In the genomic region with DNA sequence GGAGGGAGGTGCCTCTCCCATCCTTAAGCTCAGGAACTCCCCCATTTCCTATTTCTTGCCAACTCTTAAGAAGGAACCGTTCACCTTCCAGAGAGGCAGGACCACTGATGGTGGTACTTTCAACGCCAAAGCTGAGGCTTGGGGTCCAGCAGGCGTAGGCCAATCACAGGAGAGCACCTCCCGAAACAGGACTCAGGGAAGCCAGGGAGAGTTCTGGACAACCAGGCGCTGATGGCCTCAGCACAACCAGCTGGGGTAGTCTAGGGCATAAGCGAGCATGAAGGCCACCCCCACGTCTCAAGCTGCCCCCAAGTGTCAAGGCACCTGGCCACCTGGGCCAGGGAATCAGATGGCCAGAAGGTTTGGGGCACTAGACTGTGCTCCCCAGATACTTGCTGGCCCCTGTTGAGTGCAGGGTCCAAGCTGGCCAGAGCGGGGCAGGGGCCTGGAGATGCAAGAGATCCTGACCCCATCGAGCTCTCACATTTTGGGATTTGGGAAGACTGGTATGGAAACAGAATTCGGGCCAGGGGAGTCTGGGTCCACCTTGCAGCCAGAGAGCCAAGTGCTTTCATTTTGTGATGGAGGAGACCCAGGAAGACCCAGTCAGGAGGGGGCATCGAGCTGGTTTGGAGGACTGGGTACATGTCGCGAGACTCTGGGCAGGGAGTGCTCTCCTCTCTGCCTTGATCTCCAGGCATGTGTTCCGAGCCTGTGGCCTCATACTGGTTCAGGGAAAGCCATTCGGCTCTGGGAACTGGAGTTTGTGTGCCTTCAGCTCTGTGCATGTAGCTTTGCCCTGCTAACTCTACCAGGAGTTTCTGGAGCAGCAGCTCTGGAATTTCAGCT, we compare ENCODE assay signal across 13 cellular contexts. TPM values are rescaled to one million over a fixed set of nuclear protein-coding genes. Genes with fewer than 3 reads are reported as not detected.
DNase-seq lines count a peak whose midpoint lies in the region; ATAC-seq, FAIRE-seq and TF ChIP-seq lines count a peak whose summit lies in the region.
"Had no signal": no experiment of that assay in that cellular context is flagged by ENCODE, and none has a peak within 500 bp of the region (broad histone marks: within the 10 kb centered on the region; RNA-seq: fewer than 3 reads in every experiment).

No MANE protein-coding gene starts in this region.

- H3K27me3 ChIP-seq in DOHH2 (ENCODE audit: control insufficient read depth, low read length): no peaks in the 10 kb centered on the region
- H3K27me3 ChIP-seq in H1 (replicated peaks in 1 of 4; ENCODE audit: control insufficient read depth in 3 of 4, extremely low read depth in 1 of 4, insufficient read depth in 3 of 4, low read length in 3 of 4): no peaks in the 10 kb centered on the region; a peak in 1 of 7 replicates

- peaks cover 3% of the 10 kb centered on the region; the same call in 1 of the 2 replicates for H3K9me3 ChIP-seq in DOHH2 (ENCODE audit: control insufficient read depth, insufficient read depth, low read length)
- no peaks in the 10 kb centered on the region; a peak in 1 of 4 replicates for H3K9me3 ChIP-seq in H1 (ENCODE audit: insufficient read depth in 2 of 2, low read depth in 1 of 2, low read length in 1 of 2)
- peaks cover 0 to 3% of the 10 kb centered on the region in 2 donors for H3K9me3 ChIP-seq in kidney (ENCODE audit: control insufficient read depth in 1 of 2, low read length in 2 of 2)

- no peaks in the 10 kb centered on the region for H3K79me1 ChIP-seq in H1 (ENCODE audit: low read depth, low read length)

- TF ChIP-seq EP300 in H1 (IDR thresholded peaks at IDR 0.05; ENCODE audit: borderline replicate concordance in 1 of 2, low read depth in 2 of 2, low read length in 2 of 2): no peak

- H3K23ac ChIP-seq in H1 (ENCODE audit: insufficient read length): no peak overlapping the region

- no peaks in the 10 kb centered on the region for H3F3A ChIP-seq in DOHH2 (ENCODE audit: control insufficient read depth, insufficient read depth)

- no peak for TF ChIP-seq CTCF in DOHH2 (IDR thresholded peaks at IDR 0.05; ENCODE audit: low read depth, low read length, poor library complexity, severe bottlenecking)
- no peak for TF ChIP-seq CTCF in H1 (IDR thresholded peaks at IDR 0.05; ENCODE audit: control extremely low read depth in 1 of 3, insufficient read depth in 1 of 3, low read depth in 1 of 3, low read length in 3 of 3)
- no peak for TF ChIP-seq CTCF in kidney (IDR thresholded peaks at IDR 0.05; ENCODE audit: borderline replicate concordance, extremely low read depth, insufficient read depth)

- H3K27ac ChIP-seq in DOHH2 (ENCODE audit: low read depth, low read length) (no peak overlapping the region), H1 (ENCODE audit: low read depth, low read length) (no peak overlapping the region), kidney (ENCODE audit: low read depth in 2 of 2, low read length in 2 of 2) (no peak overlapping the region)

- no peak overlapping the region for H4K5ac ChIP-seq in H1 (ENCODE audit: insufficient read length, low read depth, low read length)

- H3K9ac ChIP-seq in H1 (replicated peaks in 1 of 4; ENCODE audit: extremely low read depth in 1 of 4, low read depth in 3 of 4, low read length in 3 of 4) (no peak overlapping the region), kidney (ENCODE audit: low read length in 2 of 2) (no peak overlapping the region)

- DNase-seq in activated CD4-positive, alpha-beta T cell treated with anti-CD3 and anti-CD28 coated beads, Interleukin-2, amount 10 ng/mL, durations not matched to agents 7 days and 5 days: peak; percentile 59
- no peak for DNase-seq in H1 (ENCODE audit: low read depth in 1 of 2, low spot score in 2 of 2)
- peak in 1 of 2 donors; percentile 73 for DNase-seq in stimulated activated effector memory CD8-positive, alpha-beta T cell treated with anti-CD3 and anti-CD28 coated beads, Interleukin-12 subunit alpha, Interleukin-12 subunit beta, amount 100 ng/mL, for 72 hours (ENCODE audit: low spot score in 2 of 2)
- no peak for DNase-seq in NCI-H1105 treated with DMSO at 0.1 percent for 48 hours (lab: John Stamatoyannopoulos, UW)
- no peak for DNase-seq in kidney
- DNase-seq: C1 segment of cervical spinal cord, left cardiac atrium had no signal

- no peaks in the 10 kb centered on the region for H4K20me1 ChIP-seq in DOHH2 (ENCODE audit: control insufficient read depth, insufficient read depth, low read depth, low read length)
- no peaks in the 10 kb centered on the region for H4K20me1 ChIP-seq in H1 (replicated peaks in 1 of 2; ENCODE audit: control insufficient read depth in 1 of 2, insufficient read depth in 2 of 2, low read length in 2 of 2)

- H2BK5ac ChIP-seq in H1 (ENCODE audit: low read depth, low read length): no peak overlapping the region

- no peak overlapping the region for H3K4ac ChIP-seq in H1 (replicated peaks; ENCODE audit: insufficient read length, low read depth, low read length)

- H3K9me2 ChIP-seq in DOHH2 (replicated peaks; ENCODE audit: control insufficient read depth, low read length): no peaks in the 10 kb centered on the region

- H2BK12ac ChIP-seq in H1 (ENCODE audit: low read depth, low read length): no peak overlapping the region

- 92% methylated on average over 13 of the region's 15 CpGs; no CpG with 5 or more reads in 1 of the 2 experiments for WGBS in H1 (ENCODE audit: extremely low coverage in 1 of 2, insufficient coverage in 1 of 2, insufficient read length in 1 of 2, insufficient replicate concordance in 2 of 2, low coverage in 1 of 2, low lambda C conversion rate in 2 of 2, missing lambda C conversion rate in 1 of 2), 2 experiments

- H3K14ac ChIP-seq in H1 (ENCODE audit: insufficient read length): no peak overlapping the region

- peak overlapping the region; percentile 4; the same call in 1 of the 2 replicates for H4K8ac ChIP-seq in H1 (ENCODE audit: extremely low read depth, insufficient read depth, low read length)

- POLR2A ChIA-PET in activated CD4-positive, alpha-beta T cell treated with anti-CD3 and anti-CD28 coated beads, Interleukin-2, amount 10 ng/mL, durations not matched to agents 7 days and 5 days (lab: Charles Lee): interaction anchor here (0.6 to 0.9 kb wide), 2 partner anchors 93 to 103 kb away, joined by 3 to 4 read pairs; no protein-coding TSS in a partner anchor
- POLR2A ChIA-PET in H1 (lab: Charles Lee; ENCODE audit: partially characterized antibody): interaction anchor here (0.6 kb wide), 1 partner anchor 218 kb away, joined by 4 read pairs; no protein-coding TSS in a partner anchor

- H3K4me2 ChIP-seq in DOHH2 (ENCODE audit: low read length): peak overlapping the region; percentile 61
- no peak overlapping the region for H3K4me2 ChIP-seq in H1 (ENCODE audit: insufficient read depth in 1 of 2, low read depth in 2 of 2, low read length in 2 of 2)

- peaks cover 41% of the 10 kb centered on the region for H3K4me1 Mint-ChIP-seq in activated CD4-positive, alpha-beta T cell treated with anti-CD3 and anti-CD28 coated beads, Interleukin-2, amount 10 ng/mL, durations not matched to agents 7 days and 5 days
- H3K4me1 Mint-ChIP-seq in stimulated activated effector memory CD8-positive, alpha-beta T cell treated with anti-CD3 and anti-CD28 coated beads, Interleukin-12 subunit alpha, Interleukin-12 subunit beta, amount 100 ng/mL, for 72 hours: peaks cover 45% of the 10 kb centered on the region

- H2BK15ac ChIP-seq in H1 (ENCODE audit: low read length): no peak overlapping the region

- H3K4me3 ChIP-seq in DOHH2 (ENCODE audit: low read length): peak overlapping the region; percentile 63
- no peak overlapping the region for H3K4me3 ChIP-seq in H1 (ENCODE audit: extremely low read depth in 1 of 4, insufficient read depth in 2 of 4, low read depth in 3 of 4, low read length in 4 of 4)
- H3K4me3 ChIP-seq in kidney (ENCODE audit: low read length in 2 of 2): no peak overlapping the region

- peak overlapping the region; percentile 83 for H3K27ac Mint-ChIP-seq in activated CD4-positive, alpha-beta T cell treated with anti-CD3 and anti-CD28 coated beads, Interleukin-2, amount 10 ng/mL, durations not matched to agents 7 days and 5 days
- peak overlapping the region; percentile 98 for H3K27ac Mint-ChIP-seq in stimulated activated effector memory CD8-positive, alpha-beta T cell treated with anti-CD3 and anti-CD28 coated beads, Interleukin-12 subunit alpha, Interleukin-12 subunit beta, amount 100 ng/mL, for 72 hours

- intact Hi-C loops in kidney (cut with DNase I): no loop called here

- no peak for TF ChIP-seq RAD21 in H1 (IDR thresholded peaks at IDR 0.05 in 1 of 2, conservative IDR thresholded peaks at IDR 0.05 in 1 of 2; ENCODE audit: low read depth in 2 of 2, low read length in 2 of 2)

- FAIRE-seq in H1 (lab: Jason Lieb, UNC): no peak
- FAIRE-seq in kidney (lab: Jason Lieb, UNC): no peak
- FAIRE-seq: G401.6 had no signal

- H4K91ac ChIP-seq in H1 (replicated peaks; ENCODE audit: insufficient read length, low read length): no peak overlapping the region

- H3K27me3 Mint-ChIP-seq in activated CD4-positive, alpha-beta T cell treated with anti-CD3 and anti-CD28 coated beads, Interleukin-2, amount 10 ng/mL, durations not matched to agents 7 days and 5 days: peaks cover 3% of the 10 kb centered on the region

- no peak overlapping the region for H2BK20ac ChIP-seq in H1 (ENCODE audit: low read length)

- ATAC-seq in stimulated activated effector memory CD8-positive, alpha-beta T cell treated with anti-CD3 and anti-CD28 coated beads, Interleukin-12 subunit alpha, Interleukin-12 subunit beta, amount 100 ng/mL, for 72 hours: peak; percentile 58
- no peak for ATAC-seq in GM19328 (IDR thresholded peaks at IDR 0.05; ENCODE audit: unreplicated experiment)
- ATAC-seq in HG02642 (IDR thresholded peaks at IDR 0.05; ENCODE audit: poor library complexity, unreplicated experiment): no peak

- peaks cover 7% of the 10 kb centered on the region for H3K9me3 Mint-ChIP-seq in activated CD4-positive, alpha-beta T cell treated with anti-CD3 and anti-CD28 coated beads, Interleukin-2, amount 10 ng/mL, durations not matched to agents 7 days and 5 days
- H3K9me3 Mint-ChIP-seq in stimulated activated effector memory CD8-positive, alpha-beta T cell treated with anti-CD3 and anti-CD28 coated beads, Interleukin-12 subunit alpha, Interleukin-12 subunit beta, amount 100 ng/mL, for 72 hours: no peaks in the 10 kb centered on the region

- H3K23me2 ChIP-seq in H1 (ENCODE audit: low read depth, low read length): no peaks in the 10 kb centered on the region

- no peak overlapping the region for H2AFZ ChIP-seq in H1 (ENCODE audit: low read length)

- H2BK120ac ChIP-seq in H1 (replicated peaks; ENCODE audit: low read depth, low read length): no peak overlapping the region

- H2AK5ac ChIP-seq in H1 (ENCODE audit: low read depth, low read length): no peak overlapping the region

- no peak for TF ChIP-seq POLR2A in H1 (IDR thresholded peaks at IDR 0.05; ENCODE audit: control extremely low read depth in 1 of 2, low read depth in 2 of 2, low read length in 2 of 2)

- no peak overlapping the region for H3K56ac ChIP-seq in H1 (replicated peaks; ENCODE audit: insufficient read length, low read depth, low read length)

- H3K36me3 ChIP-seq in DOHH2 (ENCODE audit: control insufficient read depth, low read length) (no peaks in the 10 kb centered on the region), H1 (ENCODE audit: control insufficient read depth in 2 of 4, insufficient read depth in 4 of 4, low read length in 3 of 4) (no peaks in the 10 kb centered on the region), kidney (ENCODE audit: control insufficient read depth in 1 of 2, insufficient read depth in 2 of 2, low read length in 2 of 2) (no peaks in the 10 kb centered on the region)

- CTCF ChIA-PET in activated CD4-positive, alpha-beta T cell treated with anti-CD3 and anti-CD28 coated beads, Interleukin-2, amount 10 ng/mL, durations not matched to agents 7 days and 5 days (lab: Charles Lee): interaction anchor here (1.1 to 3.1 kb wide), 8 partner anchors 10 to 322 kb away, joined by 3 to 12 read pairs (median 4); partner anchors contain the start of gene VWCE
- CTCF ChIA-PET in H1 (lab: Charles Lee; ENCODE audit: partially characterized antibody): interaction anchor here (0.6 to 2.7 kb wide), 9 partner anchors 10 to 229 kb away, joined by 3 to 9 read pairs (median 3); no protein-coding TSS in a partner anchor

- no peaks in the 10 kb centered on the region for H3K79me2 ChIP-seq in DOHH2 (ENCODE audit: control insufficient read depth, low read length)
- H3K79me2 ChIP-seq in H1 (ENCODE audit: control insufficient read depth in 1 of 2, insufficient read depth in 2 of 2, low read length in 2 of 2): no peaks in the 10 kb centered on the region

- H3K36me3 Mint-ChIP-seq in activated CD4-positive, alpha-beta T cell treated with anti-CD3 and anti-CD28 coated beads, Interleukin-2, amount 10 ng/mL, durations not matched to agents 7 days and 5 days (ENCODE audit: low read depth): peaks cover 53% of the 10 kb centered on the region
- H3K36me3 Mint-ChIP-seq in stimulated activated effector memory CD8-positive, alpha-beta T cell treated with anti-CD3 and anti-CD28 coated beads, Interleukin-12 subunit alpha, Interleukin-12 subunit beta, amount 100 ng/mL, for 72 hours: peaks cover 49% of the 10 kb centered on the region

- peak overlapping the region; percentile 79 for H3K4me3 Mint-ChIP-seq in activated CD4-positive, alpha-beta T cell treated with anti-CD3 and anti-CD28 coated beads, Interleukin-2, amount 10 ng/mL, durations not matched to agents 7 days and 5 days
- H3K4me3 Mint-ChIP-seq in stimulated activated effector memory CD8-positive, alpha-beta T cell treated with anti-CD3 and anti-CD28 coated beads, Interleukin-12 subunit alpha, Interleukin-12 subunit beta, amount 100 ng/mL, for 72 hours: peak overlapping the region; percentile 86

- no peak overlapping the region for H3K18ac ChIP-seq in H1 (ENCODE audit: extremely low read depth, low read length)

- H3K4me1 ChIP-seq in DOHH2 (ENCODE audit: control insufficient read depth, low read length): peaks cover 36% of the 10 kb centered on the region
- H3K4me1 ChIP-seq in H1 (replicated peaks in 1 of 4; ENCODE audit: control insufficient read depth in 3 of 4, insufficient read depth in 4 of 4, low read length in 3 of 4): no peaks in the 10 kb centered on the region
- no peaks in the 10 kb centered on the region for H3K4me1 ChIP-seq in kidney (ENCODE audit: control insufficient read depth in 1 of 2, insufficient read depth in 1 of 2, low read depth in 1 of 2, low read length in 2 of 2)

RNA-seq across cellular contexts. Expression of gene CD6, which starts 0.9 kb away (rescaled TPM):
- total RNA-seq in activated CD4-positive, alpha-beta T cell treated with anti-CD3 and anti-CD28 coated beads, Interleukin-2, amount 10 ng/mL, durations not matched to agents 7 days and 5 days: 100 to 1,000 TPM; 368 to 402 TPM
- 0.19 TPM in 1 of 2 replicates, not detected in the other for total RNA-seq in H1 (2021; fragmentation: NEBNext Ultra II Directional; extraction: Animal tissue kit (Norgen Biotek cat#: 25700))
- polyA plus RNA-seq in H1 (2011; rRNA removed): 0.03 TPM in 2 replicates
- polyA plus RNA-seq in H1 (2011; cell fraction: cytosol; rRNA removed): not detected
- polyA plus RNA-seq in H1 (2011; cell fraction: nucleus; rRNA removed): 0.30 TPM
- polyA plus RNA-seq in H1 (2012, experiment 1 of 2): 0.11 to 0.62 TPM in 2 of 4 replicates, not detected in the others
- not detected for polyA plus RNA-seq in H1 (2012, experiment 2 of 2)
- polyA plus RNA-seq in H1 (2013, experiment 1 of 2): 0.08 TPM
- 0.04 TPM for polyA plus RNA-seq in H1 (2013, experiment 2 of 2)
- polyA minus RNA-seq in H1 (2011; rRNA and poly(A)+ RNA removed): 0.06 TPM in 1 of 2 replicates, not detected in the other
- not detected for polyA minus RNA-seq in H1 (2011; cell fraction: cytosol; rRNA and poly(A)+ RNA removed)
- polyA minus RNA-seq in H1 (2011; cell fraction: nucleus; rRNA and poly(A)+ RNA removed): not detected
- total RNA-seq in kidney: 6.7 TPM
- polyA plus RNA-seq in kidney (ENCODE audit: insufficient read depth, low read depth, low replicate concordance): 0.24 TPM
- total RNA-seq: LHCN-M2, osteocyte had no signal

RNA-seq across cellular contexts. Expression of gene SLC15A3, which starts 20.4 kb away (rescaled TPM):
- 1 to 10 TPM; 4.0 to 4.2 TPM for total RNA-seq in activated CD4-positive, alpha-beta T cell treated with anti-CD3 and anti-CD28 coated beads, Interleukin-2, amount 10 ng/mL, durations not matched to agents 7 days and 5 days
- total RNA-seq in H1 (2021; fragmentation: NEBNext Ultra II Directional; extraction: Animal tissue kit (Norgen Biotek cat#: 25700)): 25.8 and 33.7 TPM in 2 replicates
- 31.0 and 36.4 TPM in 2 replicates for polyA plus RNA-seq in H1 (2011; rRNA removed)
- polyA plus RNA-seq in H1 (2011; cell fraction: cytosol; rRNA removed): 21.3 TPM
- 34.6 TPM for polyA plus RNA-seq in H1 (2011; cell fraction: nucleus; rRNA removed)
- polyA plus RNA-seq in H1 (2012, experiment 1 of 2): 23.0 to 39.6 TPM (median 34.9 TPM) in 4 replicates
- polyA plus RNA-seq in H1 (2012, experiment 2 of 2): 42.7 TPM
- 52.8 TPM for polyA plus RNA-seq in H1 (2013, experiment 1 of 2)
- polyA plus RNA-seq in H1 (2013, experiment 2 of 2): 59.9 TPM
- polyA minus RNA-seq in H1 (2011; rRNA and poly(A)+ RNA removed): 32.4 and 38.1 TPM in 2 replicates
- 23.1 TPM for polyA minus RNA-seq in H1 (2011; cell fraction: cytosol; rRNA and poly(A)+ RNA removed)
- 32.3 TPM for polyA minus RNA-seq in H1 (2011; cell fraction: nucleus; rRNA and poly(A)+ RNA removed)
- total RNA-seq in kidney: 27.0 TPM
- polyA plus RNA-seq in kidney (ENCODE audit: insufficient read depth, low read depth, low replicate concordance): 26.6 TPM

RNA-seq across cellular contexts. Expression of gene TMEM132A, which starts 48.1 kb away (rescaled TPM):
- total RNA-seq in activated CD4-positive, alpha-beta T cell treated with anti-CD3 and anti-CD28 coated beads, Interleukin-2, amount 10 ng/mL, durations not matched to agents 7 days and 5 days: under 1 TPM; 0.40 to 0.47 TPM
- 97.9 and 98.2 TPM in 2 replicates for total RNA-seq in H1 (2021; fragmentation: NEBNext Ultra II Directional; extraction: Animal tissue kit (Norgen Biotek cat#: 25700))
- 46.6 and 69.0 TPM in 2 replicates for polyA plus RNA-seq in H1 (2011; rRNA removed)
- polyA plus RNA-seq in H1 (2011; cell fraction: cytosol; rRNA removed): 65.5 TPM
- 453 TPM for polyA plus RNA-seq in H1 (2011; cell fraction: nucleus; rRNA removed)
- 77.1 to 107 TPM (median 96.0 TPM) in 4 replicates for polyA plus RNA-seq in H1 (2012, experiment 1 of 2)
- 39.7 TPM for polyA plus RNA-seq in H1 (2012, experiment 2 of 2)
- 99.5 TPM for polyA plus RNA-seq in H1 (2013, experiment 1 of 2)
- polyA plus RNA-seq in H1 (2013, experiment 2 of 2): 89.8 TPM
- 26.2 and 27.0 TPM in 2 replicates for polyA minus RNA-seq in H1 (2011; rRNA and poly(A)+ RNA removed)
- 53.9 TPM for polyA minus RNA-seq in H1 (2011; cell fraction: cytosol; rRNA and poly(A)+ RNA removed)
- 103 TPM for polyA minus RNA-seq in H1 (2011; cell fraction: nucleus; rRNA and poly(A)+ RNA removed)
- 19.1 TPM for total RNA-seq in kidney
- 17.2 TPM for polyA plus RNA-seq in kidney (ENCODE audit: insufficient read depth, low read depth, low replicate concordance)

RNA-seq across cellular contexts. Expression of gene TMEM109, which starts 58.4 kb away (rescaled TPM):
- total RNA-seq in activated CD4-positive, alpha-beta T cell treated with anti-CD3 and anti-CD28 coated beads, Interleukin-2, amount 10 ng/mL, durations not matched to agents 7 days and 5 days: 100 to 1,000 TPM; 114 to 119 TPM
- total RNA-seq in H1 (2021; fragmentation: NEBNext Ultra II Directional; extraction: Animal tissue kit (Norgen Biotek cat#: 25700)): 30.3 and 30.7 TPM in 2 replicates
- 27.3 and 29.9 TPM in 2 replicates for polyA plus RNA-seq in H1 (2011; rRNA removed)
- 18.1 TPM for polyA plus RNA-seq in H1 (2011; cell fraction: cytosol; rRNA removed)
- 20.8 TPM for polyA plus RNA-seq in H1 (2011; cell fraction: nucleus; rRNA removed)
- 18.4 to 34.3 TPM (median 29.4 TPM) in 4 replicates for polyA plus RNA-seq in H1 (2012, experiment 1 of 2)
- 41.0 TPM for polyA plus RNA-seq in H1 (2012, experiment 2 of 2)
- 58.8 TPM for polyA plus RNA-seq in H1 (2013, experiment 1 of 2)
- 66.2 TPM for polyA plus RNA-seq in H1 (2013, experiment 2 of 2)
- polyA minus RNA-seq in H1 (2011; rRNA and poly(A)+ RNA removed): 12.3 and 12.4 TPM in 2 replicates
- polyA minus RNA-seq in H1 (2011; cell fraction: cytosol; rRNA and poly(A)+ RNA removed): 6.8 TPM
- polyA minus RNA-seq in H1 (2011; cell fraction: nucleus; rRNA and poly(A)+ RNA removed): 6.0 TPM
- total RNA-seq in kidney: 130 TPM
- polyA plus RNA-seq in kidney (ENCODE audit: insufficient read depth, low read depth, low replicate concordance): 139 TPM

Comparison
In these comparisons a context has a peak if more than half of its experiments do, and no peak if none do; other contexts are left out.
1. RNA of gene CD6, which starts 0.9 kb away (total RNA-seq): 368 to 402 TPM in activated CD4-positive, alpha-beta T cell treated with anti-CD3 and anti-CD28 coated beads, Interleukin-2, amount 10 ng/mL, durations not matched to agents 7 days and 5 days; 6.7 TPM in kidney (single experiment) and 0.19 TPM in H1; every median in the first group is over 10 times any median in the second.
2. RNA of gene TMEM132A, which starts 48.1 kb away (total RNA-seq): 97.9 to 98.2 TPM in H1 and 19.1 TPM in kidney (single experiment); 0.40 to 0.47 TPM in activated CD4-positive, alpha-beta T cell treated with anti-CD3 and anti-CD28 coated beads, Interleukin-2, amount 10 ng/mL, durations not matched to agents 7 days and 5 days; every median in the first group is over 10 times any median in the second.